Comparison of ENCODE assay signal across 14 cellular contexts in genomic region chr1:246008256-246008901, GRCh38.
DNase-seq lines count a peak whose midpoint lies in the region; ATAC-seq and TF ChIP-seq lines count a peak whose summit lies in the region.
"Had no signal": no experiment of that assay in that cellular context is flagged by ENCODE, and none has a peak within 500 bp of the region (broad histone marks: within the 10 kb centered on the region; RNA-seq: fewer than 3 reads in every experiment).

No MANE protein-coding gene starts in this region.

- no peaks in the 10 kb centered on the region for H3K27me3 ChIP-seq in esophagus squamous epithelium
- H3K27me3 ChIP-seq: neural progenitor cell had no signal

- ATAC-seq in mucosa of descending colon (peak; percentile 48), HG03521 (IDR thresholded peaks at IDR 0.05; ENCODE audit: unreplicated experiment) (no peak)
- ATAC-seq: activated T-cell treated with anti-CD3 and anti-CD28 coated beads, Interleukin-2, amount 50 U/mL, for 72 hours; left colon had no signal

- DNase-seq in COLO829 (ENCODE audit: low spot score) (peak; percentile 81), NCI-H526 treated with DMSO at 0.1 percent for 48 hours (lab: John Stamatoyannopoulos, UW) (peak; percentile 50), esophagus squamous epithelium (lab: John Stamatoyannopoulos, UW) (no peak), mucosa of descending colon (no peak), lower leg skin (ENCODE audit: low spot score in 2 of 2) (no peak)
- DNase-seq in NK-92 treated with Interleukin-12 subunit alpha and Interleukin-12 subunit beta, amount 100 ng/mL, for 24 hours (lab: John Stamatoyannopoulos, UW): no peak
- DNase-seq in stimulated activated CD4-positive, alpha-beta T cell treated with anti-CD3 and anti-CD28 coated beads, Interleukin-4, amount 100 ng/mL, for 1 hour: no peak
- DNase-seq: activated T-cell treated with anti-CD3 and anti-CD28 coated beads, Interleukin-2, amount 50 U/mL, for 72 hours; IMR-90; left colon; NCI-H1105 treated with DMSO at 0.1 percent for 48 hours; stimulated activated naive CD4-positive, alpha-beta T cell had no signal

- TF ChIP-seq CTCF in esophagus squamous epithelium (IDR thresholded peaks at IDR 0.05) (no peak), mucosa of descending colon (IDR thresholded peaks at IDR 0.05) (no peak), lower leg skin (IDR thresholded peaks at IDR 0.05) (no peak)

- H3K27ac ChIP-seq in esophagus squamous epithelium: peak overlapping the region in 3 of 4 donors; percentile 15 to 64 (median 58)
- H3K27ac ChIP-seq: neural progenitor cell had no signal

- H3K4me3 ChIP-seq in esophagus squamous epithelium (peak overlapping the region in 3 of 4 donors; percentile 21 to 33 (median 21)), mucosa of descending colon (no peak overlapping the region), lower leg skin (ENCODE audit: low read depth, poor library complexity, severe bottlenecking) (no peak overlapping the region)
- H3K4me3 ChIP-seq: neural progenitor cell had no signal

- H3K36me3 ChIP-seq in esophagus squamous epithelium (no peaks in the 10 kb centered on the region), mucosa of descending colon (ENCODE audit: low read depth) (no peaks in the 10 kb centered on the region)
- H3K36me3 ChIP-seq: neural progenitor cell had no signal

- H3K9me3 ChIP-seq in esophagus squamous epithelium (no peaks in the 10 kb centered on the region), mucosa of descending colon (no peaks in the 10 kb centered on the region)

- H3K4me1 ChIP-seq in esophagus squamous epithelium (peaks cover 0 to 30% (median 0%) of the 10 kb centered on the region in 3 donors), mucosa of descending colon (ENCODE audit: low read depth) (no peaks in the 10 kb centered on the region)
- H3K4me1 ChIP-seq: neural progenitor cell had no signal

- TF ChIP-seq POLR2A in esophagus squamous epithelium (IDR thresholded peaks at IDR 0.05) (no peak), lower leg skin (IDR thresholded peaks at IDR 0.05) (no peak)

- WGBS in esophagus squamous epithelium, 2 donors: 53 to 62% methylated on average over 13 to 14 of the region's 14 CpGs
- 57 to 58% methylated on average over 14 of the region's 14 CpGs for WGBS in lower leg skin, 2 donors

- intact Hi-C loops in esophagus squamous epithelium (cut with DNase I): no loop called here
- intact Hi-C loops in mucosa of descending colon (cut with DNase I, micrococcal nuclease): loop anchor here in 1 of 2 donors (10.0 kb wide), 1 partner anchor 134 kb away; no protein-coding TSS in a partner anchor
- intact Hi-C loops in lower leg skin (cut with DNase I; ENCODE audit: low total_unique reads): no loop called here

Comparison
In these comparisons a context has a peak if more than half of its experiments do, and no peak if none do; other contexts are left out.
1. DNase-seq: peak in COLO829 (single experiment) and NCI-H526 treated with DMSO at 0.1 percent for 48 hours (single experiment); none in esophagus squamous epithelium (single experiment), mucosa of descending colon (0 of 3), NK-92 treated with Interleukin-12 subunit alpha and Interleukin-12 subunit beta, amount 100 ng/mL, for 24 hours (single experiment), stimulated activated CD4-positive, alpha-beta T cell treated with anti-CD3 and anti-CD28 coated beads, Interleukin-4, amount 100 ng/mL, for 1 hour (single experiment) and lower leg skin (0 of 2).
2. H3K4me3 ChIP-seq: peak in esophagus squamous epithelium (3 of 4); none in mucosa of descending colon (single experiment) and lower leg skin (single experiment).